Comparison of ENCODE assay signal across 8 cellular contexts in the genomic region with DNA sequence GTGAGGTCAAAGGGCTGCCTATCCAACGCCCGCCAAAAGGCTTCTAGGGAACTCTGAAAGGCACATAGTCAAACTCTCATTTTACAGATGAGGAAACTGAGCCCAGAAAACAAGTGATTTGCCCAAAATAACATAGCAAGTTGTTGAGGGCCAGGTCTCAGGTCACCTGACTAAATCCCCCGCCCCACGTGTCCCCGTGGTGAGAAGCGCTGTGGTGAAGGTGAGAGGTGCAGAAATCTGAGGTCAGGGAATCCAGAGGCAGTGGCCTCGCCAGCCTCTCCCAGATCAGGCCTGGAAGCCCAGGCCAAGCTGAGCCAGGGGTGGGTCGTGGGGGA. TPM values are rescaled to one million over a fixed set of nuclear protein-coding genes. Genes with fewer than 3 reads are reported as not detected.
DNase-seq lines count a peak whose midpoint lies in the region; ATAC-seq and TF ChIP-seq lines count a peak whose summit lies in the region.

No MANE protein-coding gene starts in this region.

- peak overlapping the region; percentile 80 for H3K27ac ChIP-seq in CD8-positive, alpha-beta memory T cell (ENCODE audit: low read depth, low read length)
- H3K27ac ChIP-seq in parathyroid adenoma = peak overlapping the region; percentile 99

- no peaks in the 10 kb centered on the region for H3K9me3 Mint-ChIP-seq in CD8-positive, alpha-beta memory T cell
- H3K9me3 Mint-ChIP-seq in T-cell = peaks cover 0 to under 1% (median 0%) of the 10 kb centered on the region in 3 donors

- H3K9me3 ChIP-seq in CD8-positive, alpha-beta memory T cell (ENCODE audit: low read length) = no peaks in the 10 kb centered on the region
- no peaks in the 10 kb centered on the region for H3K9me3 ChIP-seq in parathyroid adenoma (ENCODE audit: control insufficient read depth, low read length)

- peak overlapping the region; percentile 90 to 99 (median 95) for H3K27ac Mint-ChIP-seq in CD8-positive, alpha-beta memory T cell
- peak overlapping the region; percentile 89 to 91 for H3K27ac Mint-ChIP-seq in T-cell

- peaks cover 5% of the 10 kb centered on the region for H3K36me3 ChIP-seq in CD8-positive, alpha-beta memory T cell (ENCODE audit: insufficient read depth, low read length)
- H3K36me3 ChIP-seq in parathyroid adenoma (ENCODE audit: control insufficient read depth, insufficient read depth, low read length) = no peaks in the 10 kb centered on the region

- peaks cover 1 to 43% (median 6%) of the 10 kb centered on the region in 3 donors for H3K36me3 Mint-ChIP-seq in CD8-positive, alpha-beta memory T cell
- H3K36me3 Mint-ChIP-seq in T-cell = peaks cover 31% of the 10 kb centered on the region

- H3K4me1 ChIP-seq in CD8-positive, alpha-beta memory T cell (ENCODE audit: insufficient read depth, low read length) = peaks cover 57% of the 10 kb centered on the region
- H3K4me1 ChIP-seq in parathyroid adenoma = peaks cover 25% of the 10 kb centered on the region

- H3K27me3 Mint-ChIP-seq in CD8-positive, alpha-beta memory T cell = no peaks in the 10 kb centered on the region
- H3K27me3 Mint-ChIP-seq in T-cell = no peaks in the 10 kb centered on the region

- H3K4me3 Mint-ChIP-seq in CD8-positive, alpha-beta memory T cell = peak overlapping the region; percentile 23 to 87 (median 83)
- H3K4me3 Mint-ChIP-seq in T-cell = peak overlapping the region in 2 of 3 donors; percentile 59 to 92

- H3K27me3 ChIP-seq in CD8-positive, alpha-beta memory T cell (ENCODE audit: insufficient read depth, low read length, poor library complexity, severe bottlenecking) = no peaks in the 10 kb centered on the region
- H3K27me3 ChIP-seq in parathyroid adenoma (ENCODE audit: control insufficient read depth, insufficient read depth, low read length) = no peaks in the 10 kb centered on the region

- POLR2A ChIA-PET in CD8-positive, alpha-beta memory T cell (lab: Charles Lee) = no interaction called here
- POLR2A ChIA-PET in T-cell (lab: Charles Lee) = no interaction called here

- peaks cover 33% of the 10 kb centered on the region for H3K79me2 ChIP-seq in parathyroid adenoma

- peak in 3 of 5 donors; percentile 30 to 54 (median 38) for DNase-seq in CD8-positive, alpha-beta memory T cell
- DNase-seq in T-cell (no peak), epithelial cell of proximal tubule (ENCODE audit: low read depth) (no peak), NCI-H774 (lab: John Stamatoyannopoulos, UW) (no peak)
- no peak for DNase-seq in activated effector memory CD4-positive, alpha-beta T cell treated with anti-CD3 and anti-CD28 coated beads, Interleukin-2, amount 50 U/mL, for 16 hours

- no peak overlapping the region for H2AFZ ChIP-seq in parathyroid adenoma

- H3K9ac ChIP-seq in parathyroid adenoma = no peak overlapping the region

- H3K4me2 ChIP-seq in parathyroid adenoma (ENCODE audit: low read length) = peak overlapping the region; percentile 95

- peaks cover 57 to 66% (median 62%) of the 10 kb centered on the region in 3 donors for H3K4me1 Mint-ChIP-seq in CD8-positive, alpha-beta memory T cell
- H3K4me1 Mint-ChIP-seq in T-cell = peaks cover 62 to 64% (median 62%) of the 10 kb centered on the region in 3 donors

- no peak overlapping the region for H3K4me3 ChIP-seq in CD8-positive, alpha-beta memory T cell (ENCODE audit: low read length)
- peak overlapping the region; percentile 62 for H3K4me3 ChIP-seq in epithelial cell of proximal tubule (ENCODE audit: low read depth, low read length)
- peak overlapping the region; percentile 86 for H3K4me3 ChIP-seq in parathyroid adenoma (ENCODE audit: low read depth, low read length)

- ATAC-seq in T-cell (replicated peaks in 1 of 4) (no peak), HG03159 (IDR thresholded peaks at IDR 0.05; ENCODE audit: unreplicated experiment) (no peak), GM21529 (IDR thresholded peaks at IDR 0.05; ENCODE audit: unreplicated experiment) (no peak)

- TF ChIP-seq CTCF in epithelial cell of proximal tubule (conservative IDR thresholded peaks at IDR 0.05; ENCODE audit: low read depth, low read length) (no peak), parathyroid adenoma (IDR thresholded peaks at IDR 0.05) (no peak)

- CTCF ChIA-PET in CD8-positive, alpha-beta memory T cell (lab: Charles Lee) = interaction anchor here (0.8 to 1.3 kb wide), 2 partner anchors 19 to 20 kb away, joined by 3 to 4 read pairs; no protein-coding TSS in a partner anchor
- CTCF ChIA-PET in T-cell (lab: Charles Lee) = no interaction called here

RNA-seq across cellular contexts. Expression of a gene that starts 5.1 kb away (rescaled TPM):
- 100 to 1,000 TPM; 297 to 299 TPM for total RNA-seq in CD8-positive, alpha-beta memory T cell
- polyA plus RNA-seq in CD8-positive, alpha-beta memory T cell = 46.0 TPM
- total RNA-seq in T-cell = 100 to 1,000 TPM in 2 of 5 donors, 10 to 100 TPM in 3; 72.9 to 108 (median 90.3) TPM
- total RNA-seq in epithelial cell of proximal tubule = 279 and 348 TPM in 2 replicates

RNA-seq across cellular contexts. Expression of a gene that starts 5.5 kb away (rescaled TPM):
- 100 to 1,000 TPM; 122 to 131 TPM for total RNA-seq in CD8-positive, alpha-beta memory T cell
- 92.2 TPM for polyA plus RNA-seq in CD8-positive, alpha-beta memory T cell
- total RNA-seq in T-cell (10 to 100 TPM; 23.8 to 66.6 (median 52.6) TPM), epithelial cell of proximal tubule (47.7 and 65.8 TPM in 2 replicates)

RNA-seq across cellular contexts. Expression of a gene that starts 17.8 kb away (rescaled TPM):
- 10 to 100 TPM; 69.4 to 75.9 TPM for total RNA-seq in CD8-positive, alpha-beta memory T cell
- 25.0 TPM for polyA plus RNA-seq in CD8-positive, alpha-beta memory T cell
- 10 to 100 TPM; 35.3 to 63.7 (median 44.3) TPM for total RNA-seq in T-cell
- 19.4 and 26.4 TPM in 2 replicates for total RNA-seq in epithelial cell of proximal tubule

RNA-seq across cellular contexts. Expression of a gene that starts 18.1 kb away (rescaled TPM):
- 10 to 100 TPM; 29.6 to 29.7 TPM for total RNA-seq in CD8-positive, alpha-beta memory T cell
- 4.2 TPM for polyA plus RNA-seq in CD8-positive, alpha-beta memory T cell
- total RNA-seq in T-cell (10 to 100 TPM; 13.0 to 36.1 (median 32.3) TPM), epithelial cell of proximal tubule (6.9 and 19.9 TPM in 2 replicates)

RNA-seq across cellular contexts. Expression of a gene that starts 21.0 kb away (rescaled TPM):
- total RNA-seq in CD8-positive, alpha-beta memory T cell = 100 to 1,000 TPM; 106 to 111 TPM
- polyA plus RNA-seq in CD8-positive, alpha-beta memory T cell = 45.9 TPM
- total RNA-seq in T-cell = 10 to 100 TPM; 55.3 to 67.7 (median 65.4) TPM
- 49.5 and 51.2 TPM in 2 replicates for total RNA-seq in epithelial cell of proximal tubule

Comparison
In these comparisons a context has a peak if more than half of its experiments do, and no peak if none do; other contexts are left out.
1. DNase-seq: peak in CD8-positive, alpha-beta memory T cell (3 of 5); none in T-cell (0 of 34), epithelial cell of proximal tubule (single experiment), activated effector memory CD4-positive, alpha-beta T cell treated with anti-CD3 and anti-CD28 coated beads, Interleukin-2, amount 50 U/mL, for 16 hours (single experiment) and NCI-H774 (single experiment).